In the genomic region with DNA sequence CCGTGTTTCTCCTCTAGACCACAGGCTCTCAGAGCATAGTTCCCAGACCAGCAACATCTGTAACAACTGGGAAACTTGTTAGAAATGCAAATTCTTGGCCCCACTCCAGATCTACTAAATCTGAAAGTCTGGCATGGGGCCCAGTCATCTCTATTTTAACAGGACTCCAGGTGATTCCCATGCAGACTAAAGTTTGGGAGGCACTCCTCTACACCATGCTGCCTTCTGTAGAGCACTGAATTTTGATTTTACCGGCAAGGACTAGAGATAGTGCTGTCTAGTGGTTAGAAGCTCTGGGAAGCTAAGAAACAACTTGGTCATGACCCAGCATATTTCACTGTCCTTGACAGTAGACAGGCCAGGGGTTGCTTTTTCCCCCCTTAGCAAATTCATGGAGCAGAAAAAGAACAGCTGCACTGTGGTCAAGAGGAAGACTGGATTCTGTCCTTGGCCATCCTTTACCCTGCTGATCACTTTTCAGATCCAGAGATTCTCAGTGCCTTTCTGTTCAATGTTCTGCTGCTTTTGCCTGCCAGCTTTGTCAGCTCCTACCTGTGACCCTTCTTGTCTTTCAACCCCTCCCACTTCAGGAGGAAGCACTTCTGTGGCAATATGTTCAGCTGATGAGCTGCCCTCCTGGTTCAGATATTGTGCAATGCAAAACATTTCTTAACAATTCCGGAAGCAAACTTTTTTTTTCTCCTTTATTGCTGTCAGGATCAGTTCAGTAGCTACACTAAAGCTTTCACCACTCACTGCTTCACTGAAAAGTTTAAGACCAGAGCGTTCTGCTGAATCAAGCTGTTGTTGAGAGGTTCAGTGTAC, we compare ENCODE assay signal across 1 cellular context.
TF ChIP-seq lines count a peak whose summit lies in the region.

No MANE protein-coding gene starts in this region.

TF ChIP-seq in GM12878, 131 proteins besides CTCF, POLR2A, EP300 and RAD21 (continued from another document and continues in another):
- TF ChIP-seq, protein P1, sequence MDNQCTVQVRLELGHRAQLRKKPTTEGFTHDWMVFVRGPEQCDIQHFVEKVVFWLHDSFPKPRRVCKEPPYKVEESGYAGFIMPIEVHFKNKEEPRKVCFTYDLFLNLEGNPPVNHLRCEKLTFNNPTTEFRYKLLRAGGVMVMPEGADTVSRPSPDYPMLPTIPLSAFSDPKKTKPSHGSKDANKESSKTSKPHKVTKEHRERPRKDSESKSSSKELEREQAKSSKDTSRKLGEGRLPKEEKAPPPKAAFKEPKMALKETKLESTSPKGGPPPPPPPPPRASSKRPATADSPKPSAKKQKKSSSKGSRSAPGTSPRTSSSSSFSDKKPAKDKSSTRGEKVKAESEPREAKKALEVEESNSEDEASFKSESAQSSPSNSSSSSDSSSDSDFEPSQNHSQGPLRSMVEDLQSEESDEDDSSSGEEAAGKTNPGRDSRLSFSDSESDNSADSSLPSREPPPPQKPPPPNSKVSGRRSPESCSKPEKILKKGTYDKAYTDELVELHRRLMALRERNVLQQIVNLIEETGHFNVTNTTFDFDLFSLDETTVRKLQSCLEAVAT (IDR thresholded peaks at IDR 0.05) = peak; percentile 85
- no peak for TF ChIP-seq ZNF24 (IDR thresholded peaks at IDR 0.05)
- TF ChIP-seq NRF1 (conservative IDR thresholded peaks at IDR 0.05; ENCODE audit: low read depth, low read length) = no peak
- no peak; a peak in 1 of 4 replicates for TF ChIP-seq ETV6 (conservative IDR thresholded peaks at IDR 0.05 in 1 of 2, IDR thresholded peaks at IDR 0.05 in 1 of 2; ENCODE audit: borderline replicate concordance in 1 of 2, low read depth in 1 of 2)
- TF ChIP-seq, protein P2, sequence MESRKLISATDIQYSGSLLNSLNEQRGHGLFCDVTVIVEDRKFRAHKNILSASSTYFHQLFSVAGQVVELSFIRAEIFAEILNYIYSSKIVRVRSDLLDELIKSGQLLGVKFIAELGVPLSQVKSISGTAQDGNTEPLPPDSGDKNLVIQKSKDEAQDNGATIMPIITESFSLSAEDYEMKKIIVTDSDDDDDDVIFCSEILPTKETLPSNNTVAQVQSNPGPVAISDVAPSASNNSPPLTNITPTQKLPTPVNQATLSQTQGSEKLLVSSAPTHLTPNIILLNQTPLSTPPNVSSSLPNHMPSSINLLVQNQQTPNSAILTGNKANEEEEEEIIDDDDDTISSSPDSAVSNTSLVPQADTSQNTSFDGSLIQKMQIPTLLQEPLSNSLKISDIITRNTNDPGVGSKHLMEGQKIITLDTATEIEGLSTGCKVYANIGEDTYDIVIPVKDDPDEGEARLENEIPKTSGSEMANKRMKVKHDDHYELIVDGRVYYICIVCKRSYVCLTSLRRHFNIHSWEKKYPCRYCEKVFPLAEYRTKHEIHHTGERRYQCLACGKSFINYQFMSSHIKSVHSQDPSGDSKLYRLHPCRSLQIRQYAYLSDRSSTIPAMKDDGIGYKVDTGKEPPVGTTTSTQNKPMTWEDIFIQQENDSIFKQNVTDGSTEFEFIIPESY (IDR thresholded peaks at IDR 0.05) = no peak
- TF ChIP-seq, protein P3, sequence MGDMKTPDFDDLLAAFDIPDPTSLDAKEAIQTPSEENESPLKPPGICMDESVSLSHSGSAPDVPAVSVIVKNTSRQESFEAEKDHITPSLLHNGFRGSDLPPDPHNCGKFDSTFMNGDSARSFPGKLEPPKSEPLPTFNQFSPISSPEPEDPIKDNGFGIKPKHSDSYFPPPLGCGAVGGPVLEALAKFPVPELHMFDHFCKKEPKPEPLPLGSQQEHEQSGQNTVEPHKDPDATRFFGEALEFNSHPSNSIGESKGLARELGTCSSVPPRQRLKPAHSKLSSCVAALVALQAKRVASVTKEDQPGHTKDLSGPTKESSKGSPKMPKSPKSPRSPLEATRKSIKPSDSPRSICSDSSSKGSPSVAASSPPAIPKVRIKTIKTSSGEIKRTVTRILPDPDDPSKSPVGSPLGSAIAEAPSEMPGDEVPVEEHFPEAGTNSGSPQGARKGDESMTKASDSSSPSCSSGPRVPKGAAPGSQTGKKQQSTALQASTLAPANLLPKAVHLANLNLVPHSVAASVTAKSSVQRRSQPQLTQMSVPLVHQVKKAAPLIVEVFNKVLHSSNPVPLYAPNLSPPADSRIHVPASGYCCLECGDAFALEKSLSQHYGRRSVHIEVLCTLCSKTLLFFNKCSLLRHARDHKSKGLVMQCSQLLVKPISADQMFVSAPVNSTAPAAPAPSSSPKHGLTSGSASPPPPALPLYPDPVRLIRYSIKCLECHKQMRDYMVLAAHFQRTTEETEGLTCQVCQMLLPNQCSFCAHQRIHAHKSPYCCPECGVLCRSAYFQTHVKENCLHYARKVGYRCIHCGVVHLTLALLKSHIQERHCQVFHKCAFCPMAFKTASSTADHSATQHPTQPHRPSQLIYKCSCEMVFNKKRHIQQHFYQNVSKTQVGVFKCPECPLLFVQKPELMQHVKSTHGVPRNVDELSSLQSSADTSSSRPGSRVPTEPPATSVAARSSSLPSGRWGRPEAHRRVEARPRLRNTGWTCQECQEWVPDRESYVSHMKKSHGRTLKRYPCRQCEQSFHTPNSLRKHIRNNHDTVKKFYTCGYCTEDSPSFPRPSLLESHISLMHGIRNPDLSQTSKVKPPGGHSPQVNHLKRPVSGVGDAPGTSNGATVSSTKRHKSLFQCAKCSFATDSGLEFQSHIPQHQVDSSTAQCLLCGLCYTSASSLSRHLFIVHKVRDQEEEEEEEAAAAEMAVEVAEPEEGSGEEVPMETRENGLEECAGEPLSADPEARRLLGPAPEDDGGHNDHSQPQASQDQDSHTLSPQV (IDR thresholded peaks at IDR 0.05) = no peak
- TF ChIP-seq, protein P4, sequence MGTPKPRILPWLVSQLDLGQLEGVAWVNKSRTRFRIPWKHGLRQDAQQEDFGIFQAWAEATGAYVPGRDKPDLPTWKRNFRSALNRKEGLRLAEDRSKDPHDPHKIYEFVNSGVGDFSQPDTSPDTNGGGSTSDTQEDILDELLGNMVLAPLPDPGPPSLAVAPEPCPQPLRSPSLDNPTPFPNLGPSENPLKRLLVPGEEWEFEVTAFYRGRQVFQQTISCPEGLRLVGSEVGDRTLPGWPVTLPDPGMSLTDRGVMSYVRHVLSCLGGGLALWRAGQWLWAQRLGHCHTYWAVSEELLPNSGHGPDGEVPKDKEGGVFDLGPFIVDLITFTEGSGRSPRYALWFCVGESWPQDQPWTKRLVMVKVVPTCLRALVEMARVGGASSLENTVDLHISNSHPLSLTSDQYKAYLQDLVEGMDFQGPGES (IDR thresholded peaks at IDR 0.05) = no peak
- peak; percentile 56; the same call in 1 of the 2 replicates for TF ChIP-seq JUNB (IDR thresholded peaks at IDR 0.05)
- TF ChIP-seq, protein P5, sequence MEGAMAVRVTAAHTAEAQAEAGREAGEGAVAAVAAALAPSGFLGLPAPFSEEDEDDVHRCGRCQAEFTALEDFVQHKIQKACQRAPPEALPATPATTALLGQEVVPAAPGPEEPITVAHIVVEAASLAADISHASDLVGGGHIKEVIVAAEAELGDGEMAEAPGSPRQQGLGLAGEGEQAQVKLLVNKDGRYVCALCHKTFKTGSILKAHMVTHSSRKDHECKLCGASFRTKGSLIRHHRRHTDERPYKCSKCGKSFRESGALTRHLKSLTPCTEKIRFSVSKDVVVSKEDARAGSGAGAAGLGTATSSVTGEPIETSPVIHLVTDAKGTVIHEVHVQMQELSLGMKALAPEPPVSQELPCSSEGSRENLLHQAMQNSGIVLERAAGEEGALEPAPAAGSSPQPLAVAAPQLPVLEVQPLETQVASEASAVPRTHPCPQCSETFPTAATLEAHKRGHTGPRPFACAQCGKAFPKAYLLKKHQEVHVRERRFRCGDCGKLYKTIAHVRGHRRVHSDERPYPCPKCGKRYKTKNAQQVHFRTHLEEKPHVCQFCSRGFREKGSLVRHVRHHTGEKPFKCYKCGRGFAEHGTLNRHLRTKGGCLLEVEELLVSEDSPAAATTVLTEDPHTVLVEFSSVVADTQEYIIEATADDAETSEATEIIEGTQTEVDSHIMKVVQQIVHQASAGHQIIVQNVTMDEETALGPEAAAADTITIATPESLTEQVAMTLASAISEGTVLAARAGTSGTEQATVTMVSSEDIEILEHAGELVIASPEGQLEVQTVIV (IDR thresholded peaks at IDR 0.05; ENCODE audit: borderline replicate concordance, partially characterized antibody) = no peak
- TF ChIP-seq SIN3A (IDR thresholded peaks at IDR 0.05; ENCODE audit: low read depth, low read length) = no peak
- no peak for TF ChIP-seq SREBF1 (IDR thresholded peaks at IDR 0.05; ENCODE audit: low read length)
- 0 out of 2 replicates have a peak, but pooled peaks have one; percentile 16 for TF ChIP-seq MEF2A (IDR thresholded peaks at IDR 0.05; ENCODE audit: insufficient read depth, low read depth, low read length)
- TF ChIP-seq, protein P6, sequence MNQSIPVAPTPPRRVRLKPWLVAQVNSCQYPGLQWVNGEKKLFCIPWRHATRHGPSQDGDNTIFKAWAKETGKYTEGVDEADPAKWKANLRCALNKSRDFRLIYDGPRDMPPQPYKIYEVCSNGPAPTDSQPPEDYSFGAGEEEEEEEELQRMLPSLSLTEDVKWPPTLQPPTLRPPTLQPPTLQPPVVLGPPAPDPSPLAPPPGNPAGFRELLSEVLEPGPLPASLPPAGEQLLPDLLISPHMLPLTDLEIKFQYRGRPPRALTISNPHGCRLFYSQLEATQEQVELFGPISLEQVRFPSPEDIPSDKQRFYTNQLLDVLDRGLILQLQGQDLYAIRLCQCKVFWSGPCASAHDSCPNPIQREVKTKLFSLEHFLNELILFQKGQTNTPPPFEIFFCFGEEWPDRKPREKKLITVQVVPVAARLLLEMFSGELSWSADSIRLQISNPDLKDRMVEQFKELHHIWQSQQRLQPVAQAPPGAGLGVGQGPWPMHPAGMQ (IDR thresholded peaks at IDR 0.05; ENCODE audit: borderline replicate concordance) = no peak
- TF ChIP-seq EGR1 (IDR thresholded peaks at IDR 0.05; ENCODE audit: borderline replicate concordance in 1 of 2, low read depth in 2 of 2, low read length in 2 of 2) = no peak
- TF ChIP-seq HDAC2 (IDR thresholded peaks at IDR 0.05) = no peak
- no peak for TF ChIP-seq SP1 (IDR thresholded peaks at IDR 0.05; ENCODE audit: low read depth, low read length)
- TF ChIP-seq FOXM1 (IDR thresholded peaks at IDR 0.05; ENCODE audit: low read depth, low read length) = 0 out of 2 replicates have a peak, but pooled peaks have one; percentile 50
- TF ChIP-seq, protein P7, sequence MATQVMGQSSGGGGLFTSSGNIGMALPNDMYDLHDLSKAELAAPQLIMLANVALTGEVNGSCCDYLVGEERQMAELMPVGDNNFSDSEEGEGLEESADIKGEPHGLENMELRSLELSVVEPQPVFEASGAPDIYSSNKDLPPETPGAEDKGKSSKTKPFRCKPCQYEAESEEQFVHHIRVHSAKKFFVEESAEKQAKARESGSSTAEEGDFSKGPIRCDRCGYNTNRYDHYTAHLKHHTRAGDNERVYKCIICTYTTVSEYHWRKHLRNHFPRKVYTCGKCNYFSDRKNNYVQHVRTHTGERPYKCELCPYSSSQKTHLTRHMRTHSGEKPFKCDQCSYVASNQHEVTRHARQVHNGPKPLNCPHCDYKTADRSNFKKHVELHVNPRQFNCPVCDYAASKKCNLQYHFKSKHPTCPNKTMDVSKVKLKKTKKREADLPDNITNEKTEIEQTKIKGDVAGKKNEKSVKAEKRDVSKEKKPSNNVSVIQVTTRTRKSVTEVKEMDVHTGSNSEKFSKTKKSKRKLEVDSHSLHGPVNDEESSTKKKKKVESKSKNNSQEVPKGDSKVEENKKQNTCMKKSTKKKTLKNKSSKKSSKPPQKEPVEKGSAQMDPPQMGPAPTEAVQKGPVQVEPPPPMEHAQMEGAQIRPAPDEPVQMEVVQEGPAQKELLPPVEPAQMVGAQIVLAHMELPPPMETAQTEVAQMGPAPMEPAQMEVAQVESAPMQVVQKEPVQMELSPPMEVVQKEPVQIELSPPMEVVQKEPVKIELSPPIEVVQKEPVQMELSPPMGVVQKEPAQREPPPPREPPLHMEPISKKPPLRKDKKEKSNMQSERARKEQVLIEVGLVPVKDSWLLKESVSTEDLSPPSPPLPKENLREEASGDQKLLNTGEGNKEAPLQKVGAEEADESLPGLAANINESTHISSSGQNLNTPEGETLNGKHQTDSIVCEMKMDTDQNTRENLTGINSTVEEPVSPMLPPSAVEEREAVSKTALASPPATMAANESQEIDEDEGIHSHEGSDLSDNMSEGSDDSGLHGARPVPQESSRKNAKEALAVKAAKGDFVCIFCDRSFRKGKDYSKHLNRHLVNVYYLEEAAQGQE (IDR thresholded peaks at IDR 0.05; ENCODE audit: low read depth, low read length) = no peak
- TF ChIP-seq ESRRA (IDR thresholded peaks at IDR 0.05; ENCODE audit: low read length) = no peak
- no peak for TF ChIP-seq KLF5 (IDR thresholded peaks at IDR 0.05; ENCODE audit: partially characterized antibody)
- peak; percentile 62; the same call in 1 of the 2 replicates for TF ChIP-seq DPF2 (IDR thresholded peaks at IDR 0.05)
- TF ChIP-seq NR2F1 (conservative IDR thresholded peaks at IDR 0.05) = no peak
- TF ChIP-seq, protein P8, sequence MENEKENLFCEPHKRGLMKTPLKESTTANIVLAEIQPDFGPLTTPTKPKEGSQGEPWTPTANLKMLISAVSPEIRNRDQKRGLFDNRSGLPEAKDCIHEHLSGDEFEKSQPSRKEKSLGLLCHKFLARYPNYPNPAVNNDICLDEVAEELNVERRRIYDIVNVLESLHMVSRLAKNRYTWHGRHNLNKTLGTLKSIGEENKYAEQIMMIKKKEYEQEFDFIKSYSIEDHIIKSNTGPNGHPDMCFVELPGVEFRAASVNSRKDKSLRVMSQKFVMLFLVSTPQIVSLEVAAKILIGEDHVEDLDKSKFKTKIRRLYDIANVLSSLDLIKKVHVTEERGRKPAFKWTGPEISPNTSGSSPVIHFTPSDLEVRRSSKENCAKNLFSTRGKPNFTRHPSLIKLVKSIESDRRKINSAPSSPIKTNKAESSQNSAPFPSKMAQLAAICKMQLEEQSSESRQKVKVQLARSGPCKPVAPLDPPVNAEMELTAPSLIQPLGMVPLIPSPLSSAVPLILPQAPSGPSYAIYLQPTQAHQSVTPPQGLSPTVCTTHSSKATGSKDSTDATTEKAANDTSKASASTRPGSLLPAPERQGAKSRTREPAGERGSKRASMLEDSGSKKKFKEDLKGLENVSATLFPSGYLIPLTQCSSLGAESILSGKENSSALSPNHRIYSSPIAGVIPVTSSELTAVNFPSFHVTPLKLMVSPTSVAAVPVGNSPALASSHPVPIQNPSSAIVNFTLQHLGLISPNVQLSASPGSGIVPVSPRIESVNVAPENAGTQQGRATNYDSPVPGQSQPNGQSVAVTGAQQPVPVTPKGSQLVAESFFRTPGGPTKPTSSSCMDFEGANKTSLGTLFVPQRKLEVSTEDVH (IDR thresholded peaks at IDR 0.05; ENCODE audit: low read depth, partially characterized antibody) = no peak
- no peak for TF ChIP-seq ZNF207 (IDR thresholded peaks at IDR 0.05; ENCODE audit: borderline replicate concordance)
- TF ChIP-seq NR2C2 (IDR thresholded peaks at IDR 0.05; ENCODE audit: borderline replicate concordance, control insufficient read depth, insufficient read length, low read depth) = no peak
- TF ChIP-seq SRF (IDR thresholded peaks at IDR 0.05; ENCODE audit: low read depth in 2 of 2, low read length in 2 of 2) = peak in 1 of 2 experiments; percentile 33; a peak in 1 of 4 replicates
- peak; percentile 66; the same call in 1 of the 2 replicates for TF ChIP-seq EED (IDR thresholded peaks at IDR 0.05; ENCODE audit: low read depth)
- no peak for TF ChIP-seq NFYA (IDR thresholded peaks at IDR 0.05; ENCODE audit: borderline replicate concordance, low read depth, low read length)
- TF ChIP-seq IKZF1 (conservative IDR thresholded peaks at IDR 0.05) = peak; percentile 67
- 0 out of 2 replicates have a peak, but pooled peaks have one; percentile 31 for TF ChIP-seq IRF4 (IDR thresholded peaks at IDR 0.05; ENCODE audit: low read depth, low read length)
- no peak for TF ChIP-seq RAD51 (IDR thresholded peaks at IDR 0.05)
- no peak for TF ChIP-seq STAT1 (conservative IDR thresholded peaks at IDR 0.05)
